In the genomic region with DNA sequence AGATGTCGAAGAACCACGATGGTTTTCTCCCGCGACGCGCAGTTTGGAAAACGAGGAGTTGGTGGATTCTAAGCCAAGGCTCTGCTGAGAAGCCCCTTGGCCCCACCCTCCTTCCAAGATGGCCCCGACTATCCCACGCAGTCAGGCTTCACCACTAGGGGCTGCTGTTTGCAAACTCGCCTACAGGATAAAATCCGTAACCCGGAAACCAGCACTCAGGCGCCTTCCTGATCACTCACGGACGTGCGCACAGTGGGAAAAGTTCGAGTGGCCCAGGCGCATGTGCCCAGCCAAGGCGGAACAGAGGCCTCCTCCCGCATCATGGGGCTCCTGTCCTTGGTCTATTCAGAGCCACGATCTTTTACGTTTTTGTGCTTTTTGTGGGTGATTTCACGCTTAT, we compare ENCODE assay signal across 1 cellular context.
TF ChIP-seq lines count a peak whose summit lies in the region.

No MANE protein-coding gene starts in this region.

TF ChIP-seq in endothelial cell of umbilical vein, 7 proteins besides CTCF, POLR2A, EP300 and RAD21:
- TF ChIP-seq, protein P1, sequence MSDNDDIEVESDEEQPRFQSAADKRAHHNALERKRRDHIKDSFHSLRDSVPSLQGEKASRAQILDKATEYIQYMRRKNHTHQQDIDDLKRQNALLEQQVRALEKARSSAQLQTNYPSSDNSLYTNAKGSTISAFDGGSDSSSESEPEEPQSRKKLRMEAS (IDR thresholded peaks at IDR 0.05; ENCODE audit: insufficient read depth, insufficient read length) = no peak
- no peak for TF ChIP-seq FOS (IDR thresholded peaks at IDR 0.05; ENCODE audit: borderline replicate concordance, insufficient read depth, low read length)
- TF ChIP-seq GATA2 (IDR thresholded peaks at IDR 0.05; ENCODE audit: insufficient read depth, insufficient read length, low read depth, low read length) = no peak
- TF ChIP-seq EZH2 (IDR thresholded peaks at IDR 0.05; ENCODE audit: borderline replicate concordance, low read depth, low read length, severe bottlenecking) = no peak
- no peak for TF ChIP-seq JUN (IDR thresholded peaks at IDR 0.05; ENCODE audit: borderline replicate concordance, insufficient read depth, insufficient read length, low read depth)
- no peak for TF ChIP-seq MYC (IDR thresholded peaks at IDR 0.05; ENCODE audit: low read depth, low read length)
- no peak for TF ChIP-seq POLR2AphosphoS5 (IDR thresholded peaks at IDR 0.05; ENCODE audit: insufficient read depth, low read depth, low read length)
